2 cellular contexts compared by ENCODE assay signal in genomic region chr11:15852179-15852578, GRCh38.
TF ChIP-seq lines count a peak whose summit lies in the region.

No MANE protein-coding gene starts in this region.

TF ChIP-seq in SK-N-SH, 30 proteins besides CTCF, POLR2A, EP300 and RAD21 (continued from another document):
- no peak for TF ChIP-seq REST (IDR thresholded peaks at IDR 0.05; ENCODE audit: low read depth, low read length)
TF ChIP-seq in SK-N-SH: peak in this region for 1.

TF ChIP-seq in SK-N-SH treated with all-trans-retinoic acid at 6 μM for 48 hours, 23 proteins besides CTCF, POLR2A, EP300 and RAD21 (continued from another document):
- TF ChIP-seq CREB5 (CRISPR knock-in tag; IDR thresholded peaks at IDR 0.05; ENCODE audit: low read depth) (no peak), GLIS3 (CRISPR knock-in tag; IDR thresholded peaks at IDR 0.05) (no peak), ISL1 (CRISPR knock-in tag; IDR thresholded peaks at IDR 0.05) (no peak), ZFP3 (CRISPR knock-in tag; IDR thresholded peaks at IDR 0.05) (no peak), TOX (CRISPR knock-in tag; IDR thresholded peaks at IDR 0.05; ENCODE audit: borderline replicate concordance) (no peak), CSRNP3 (CRISPR knock-in tag; IDR thresholded peaks at IDR 0.05) (no peak)
